Comparison of ENCODE assay signal across 8 cellular contexts in genomic region chr9:105127863-105128220, GRCh38.
DNase-seq lines count a peak whose midpoint lies in the region; ATAC-seq and TF ChIP-seq lines count a peak whose summit lies in the region.

No MANE protein-coding gene starts in this region.

- no peaks in the 10 kb centered on the region for H3K9me3 Mint-ChIP-seq in CD8-positive, alpha-beta memory T cell
- H3K9me3 Mint-ChIP-seq in activated CD4-positive, alpha-beta T cell treated with anti-CD3 and anti-CD28 coated beads for 36 hours (ENCODE audit: low read depth), result no peaks in the 10 kb centered on the region

- peak overlapping the region; percentile 17 for H3K4me3 ChIP-seq in CD8-positive, alpha-beta memory T cell (ENCODE audit: low read length)
- no peak overlapping the region for H3K4me3 ChIP-seq in vagina
- no peak overlapping the region for H3K4me3 ChIP-seq in ovary

- intact Hi-C loops in activated CD4-positive, alpha-beta T cell treated with anti-CD3 and anti-CD28 coated beads for 36 hours (cut with DNase I, micrococcal nuclease), result loop anchor here (1.0 to 5.0 kb wide), 3 partner anchors 12 to 137 kb away; no protein-coding TSS in a partner anchor
- intact Hi-C loops in vagina (cut with DNase I), result no loop called here
- intact Hi-C loops in ovary (cut with DNase I), result no loop called here

- WGBS in ovary, 3 donors, result 27 to 45% (median 40%) methylated on average over 3 of the region's 3 CpGs

- POLR2A ChIA-PET in CD8-positive, alpha-beta memory T cell (lab: Charles Lee), result interaction anchor here (1.2 kb wide), 1 partner anchor 277 kb away, joined by 4 read pairs; no protein-coding TSS in a partner anchor
- POLR2A ChIA-PET in activated CD4-positive, alpha-beta T cell treated with anti-CD3 and anti-CD28 coated beads for 36 hours (lab: Charles Lee), result interaction anchor here (0.6 kb wide), 1 partner anchor 136 kb away, joined by 4 read pairs; no protein-coding TSS in a partner anchor

- H3K9me3 ChIP-seq in CD8-positive, alpha-beta memory T cell (ENCODE audit: low read length), result no peaks in the 10 kb centered on the region
- H3K9me3 ChIP-seq in vagina (no peaks in the 10 kb centered on the region), ovary (no peaks in the 10 kb centered on the region)

- H3K27me3 ChIP-seq in CD8-positive, alpha-beta memory T cell (ENCODE audit: insufficient read depth, low read length, poor library complexity, severe bottlenecking), result no peaks in the 10 kb centered on the region
- H3K27me3 ChIP-seq in vagina (no peaks in the 10 kb centered on the region), ovary (no peaks in the 10 kb centered on the region)

- H3K27me3 Mint-ChIP-seq in CD8-positive, alpha-beta memory T cell, result peaks cover 0 to 5% of the 10 kb centered on the region in 2 donors
- H3K27me3 Mint-ChIP-seq in activated CD4-positive, alpha-beta T cell treated with anti-CD3 and anti-CD28 coated beads for 36 hours, result no peaks in the 10 kb centered on the region

- H3K4me3 Mint-ChIP-seq in CD8-positive, alpha-beta memory T cell, result peak overlapping the region in 6 of 7 donors; percentile 7 to 72 (median 52)
- no peak overlapping the region for H3K4me3 Mint-ChIP-seq in activated CD4-positive, alpha-beta T cell treated with anti-CD3 and anti-CD28 coated beads for 36 hours

- TF ChIP-seq EP300 in ovary (IDR thresholded peaks at IDR 0.05), result no peak

- peak overlapping the region; percentile 18 to 89 (median 60) for H3K27ac Mint-ChIP-seq in CD8-positive, alpha-beta memory T cell
- peak overlapping the region; percentile 59 for H3K27ac Mint-ChIP-seq in activated CD4-positive, alpha-beta T cell treated with anti-CD3 and anti-CD28 coated beads for 36 hours

- DNase-seq in CD8-positive, alpha-beta memory T cell, result peak; percentile 22 to 87 (median 79)
- DNase-seq in activated CD4-positive, alpha-beta T cell treated with anti-CD3 and anti-CD28 coated beads for 36 hours, result peak; percentile 62
- DNase-seq in glomerular endothelial cell (ENCODE audit: extremely low read depth, low read depth, low spot score), result peak; percentile 74
- no peak for DNase-seq in vagina (ENCODE audit: extremely low spot score in 2 of 2)
- no peak for DNase-seq in ovary
- no peak for DNase-seq in NCI-H1417 treated with DMSO at 0.1 percent for 48 hours (lab: John Stamatoyannopoulos, UW)

- no peak for TF ChIP-seq CTCF in vagina (IDR thresholded peaks at IDR 0.05)
- TF ChIP-seq CTCF in ovary (IDR thresholded peaks at IDR 0.05), result no peak

- ATAC-seq in GM19467 (IDR thresholded peaks at IDR 0.05; ENCODE audit: unreplicated experiment) (peak; percentile 98), HG03469 (IDR thresholded peaks at IDR 0.05; ENCODE audit: unreplicated experiment) (peak; percentile 100)
- peak; percentile 99 for ATAC-seq in activated CD4-positive, alpha-beta T cell treated with anti-CD3 and anti-CD28 coated beads for 36 hours

- CTCF ChIA-PET in CD8-positive, alpha-beta memory T cell (lab: Charles Lee), result interaction anchor here (0.9 kb wide), 1 partner anchor 13 kb away, joined by 4 read pairs; no protein-coding TSS in a partner anchor
- CTCF ChIA-PET in activated CD4-positive, alpha-beta T cell treated with anti-CD3 and anti-CD28 coated beads for 36 hours (lab: Charles Lee), result interaction anchor here (0.6 to 1.0 kb wide), 2 partner anchors 24 to 270 kb away, joined by 3 to 5 read pairs; no protein-coding TSS in a partner anchor

- H3K4me1 ChIP-seq in CD8-positive, alpha-beta memory T cell (ENCODE audit: insufficient read depth, low read length), result peaks cover 50% of the 10 kb centered on the region
- H3K4me1 ChIP-seq in vagina (no peaks in the 10 kb centered on the region), ovary (ENCODE audit: insufficient read depth) (no peaks in the 10 kb centered on the region)

- H3K36me3 ChIP-seq in CD8-positive, alpha-beta memory T cell (ENCODE audit: insufficient read depth, low read length), result no peaks in the 10 kb centered on the region
- H3K36me3 ChIP-seq in vagina (no peaks in the 10 kb centered on the region), ovary (no peaks in the 10 kb centered on the region)

- no peak overlapping the region for H3K27ac ChIP-seq in CD8-positive, alpha-beta memory T cell (ENCODE audit: low read depth, low read length)
- H3K27ac ChIP-seq in vagina (no peak overlapping the region), ovary (no peak overlapping the region)

- no peak for TF ChIP-seq POLR2A in vagina (IDR thresholded peaks at IDR 0.05)
- no peak for TF ChIP-seq POLR2A in ovary (IDR thresholded peaks at IDR 0.05)

- no peaks in the 10 kb centered on the region for H3K36me3 Mint-ChIP-seq in CD8-positive, alpha-beta memory T cell
- no peaks in the 10 kb centered on the region for H3K36me3 Mint-ChIP-seq in activated CD4-positive, alpha-beta T cell treated with anti-CD3 and anti-CD28 coated beads for 36 hours (ENCODE audit: low read depth)

- H3K4me1 Mint-ChIP-seq in CD8-positive, alpha-beta memory T cell, result peaks cover 32 to 40% (median 40%) of the 10 kb centered on the region in 3 donors
- peaks cover 52% of the 10 kb centered on the region for H3K4me1 Mint-ChIP-seq in activated CD4-positive, alpha-beta T cell treated with anti-CD3 and anti-CD28 coated beads for 36 hours

Comparison
In these comparisons a context has a peak if more than half of its experiments do, and no peak if none do; other contexts are left out.
1. DNase-seq: peak in CD8-positive, alpha-beta memory T cell (5 of 5), activated CD4-positive, alpha-beta T cell treated with anti-CD3 and anti-CD28 coated beads for 36 hours (single experiment) and glomerular endothelial cell (single experiment); none in vagina (0 of 2), ovary (0 of 5) and NCI-H1417 treated with DMSO at 0.1 percent for 48 hours (single experiment).
2. intact Hi-C loops: an anchor here in activated CD4-positive, alpha-beta T cell treated with anti-CD3 and anti-CD28 coated beads for 36 hours (1.0 to 5.0 kb wide); none called in vagina and ovary.
3. Peak in every context shown above with its lines, with median percentiles within 50 percentile points of each other: ATAC-seq.